Comparison of ENCODE assay signal across 10 cellular contexts in genomic region chr22:21857501-21857914, GRCh38. TPM values are rescaled to one million over a fixed set of nuclear protein-coding genes. Genes with fewer than 3 reads are reported as not detected.
DNase-seq lines count a peak whose midpoint lies in the region; ATAC-seq and TF ChIP-seq lines count a peak whose summit lies in the region.
"Had no signal": no experiment of that assay in that cellular context is flagged by ENCODE, and none has a peak within 500 bp of the region (broad histone marks: within the 10 kb centered on the region; RNA-seq: fewer than 3 reads in every experiment).

No MANE protein-coding gene starts in this region.

- in situ Hi-C loops in gastrocnemius medialis (cut with MboI; ENCODE audit: low sequenced_read_pairs in 4 of 4) = loop anchor here in 1 of 4 donors (10.0 kb wide), 1 partner anchor 53 kb away; no protein-coding TSS in a partner anchor

- intact Hi-C loops in gastrocnemius medialis (cut with DNase I; ENCODE audit: low total_unique reads) = no loop called here

- ATAC-seq in activated CD4-positive, CD25-positive, alpha-beta regulatory T cell treated with anti-CD3 and anti-CD28 coated beads, Interleukin-2, amount 50 U/mL, for 24 hours = peak; percentile 71 to 75
- ATAC-seq in HG03354 (IDR thresholded peaks at IDR 0.05; ENCODE audit: poor library complexity, severe bottlenecking, unreplicated experiment) (peak; percentile 77), gastrocnemius medialis (peak in 1 of 2 donors; percentile 37), GM19351 (IDR thresholded peaks at IDR 0.05; ENCODE audit: unreplicated experiment) (no peak), GM21576 (IDR thresholded peaks at IDR 0.05; ENCODE audit: unreplicated experiment) (no peak)

- H3K27me3 ChIP-seq in gastrocnemius medialis = no peaks in the 10 kb centered on the region
- H3K27me3 ChIP-seq: tibial nerve had no signal

- peaks cover 61 to 84% of the 10 kb centered on the region in 2 donors for H3K4me1 ChIP-seq in gastrocnemius medialis

- no peaks in the 10 kb centered on the region for H3K36me3 ChIP-seq in gastrocnemius medialis

- H3K27ac ChIP-seq in coronary artery (peak overlapping the region in 1 of 2 donors; percentile 20), gastrocnemius medialis (peak overlapping the region; percentile 27 to 64 (median 56))

- peak overlapping the region; percentile 12 for H3K4me3 ChIP-seq in coronary artery
- H3K4me3 ChIP-seq in gastrocnemius medialis = no peak overlapping the region
- H3K4me3 ChIP-seq: tibial nerve had no signal

- DNase-seq in activated CD4-positive, CD25-positive, alpha-beta regulatory T cell (lab: John Stamatoyannopoulos, UW) = no peak
- no peak for DNase-seq in coronary artery (ENCODE audit: low spot score)
- no peak for DNase-seq in gastrocnemius medialis
- DNase-seq in activated CD8-positive, alpha-beta memory T cell treated with anti-CD3 and anti-CD28 coated beads, Interleukin-2, amount 50 U/mL, for 48 hours = no peak
- DNase-seq: NCI-H774 had no signal

- no peak for TF ChIP-seq POLR2A in gastrocnemius medialis (IDR thresholded peaks at IDR 0.05)

- TF ChIP-seq CTCF in coronary artery (IDR thresholded peaks at IDR 0.05) (no peak), gastrocnemius medialis (IDR thresholded peaks at IDR 0.05 in 4 of 5, conservative IDR thresholded peaks at IDR 0.05 in 1 of 5) (no peak)

- H3K9me3 ChIP-seq in gastrocnemius medialis = no peaks in the 10 kb centered on the region
- H3K9me3 ChIP-seq: tibial nerve had no signal

RNA-seq across cellular contexts. Expression of gene MAPK1, which starts 9.9 kb away (rescaled TPM):
- total RNA-seq in gastrocnemius medialis = 10 to 100 TPM; 39.8 to 79.5 (median 57.2) TPM

Comparison
In these comparisons a context has a peak if more than half of its experiments do, and no peak if none do; other contexts are left out.
1. ATAC-seq: peak in activated CD4-positive, CD25-positive, alpha-beta regulatory T cell treated with anti-CD3 and anti-CD28 coated beads, Interleukin-2, amount 50 U/mL, for 24 hours (2 of 2) and HG03354 (single experiment); none in GM19351 (single experiment) and GM21576 (single experiment).